Comparison of ENCODE assay signal across 10 cellular contexts in the genomic region with DNA sequence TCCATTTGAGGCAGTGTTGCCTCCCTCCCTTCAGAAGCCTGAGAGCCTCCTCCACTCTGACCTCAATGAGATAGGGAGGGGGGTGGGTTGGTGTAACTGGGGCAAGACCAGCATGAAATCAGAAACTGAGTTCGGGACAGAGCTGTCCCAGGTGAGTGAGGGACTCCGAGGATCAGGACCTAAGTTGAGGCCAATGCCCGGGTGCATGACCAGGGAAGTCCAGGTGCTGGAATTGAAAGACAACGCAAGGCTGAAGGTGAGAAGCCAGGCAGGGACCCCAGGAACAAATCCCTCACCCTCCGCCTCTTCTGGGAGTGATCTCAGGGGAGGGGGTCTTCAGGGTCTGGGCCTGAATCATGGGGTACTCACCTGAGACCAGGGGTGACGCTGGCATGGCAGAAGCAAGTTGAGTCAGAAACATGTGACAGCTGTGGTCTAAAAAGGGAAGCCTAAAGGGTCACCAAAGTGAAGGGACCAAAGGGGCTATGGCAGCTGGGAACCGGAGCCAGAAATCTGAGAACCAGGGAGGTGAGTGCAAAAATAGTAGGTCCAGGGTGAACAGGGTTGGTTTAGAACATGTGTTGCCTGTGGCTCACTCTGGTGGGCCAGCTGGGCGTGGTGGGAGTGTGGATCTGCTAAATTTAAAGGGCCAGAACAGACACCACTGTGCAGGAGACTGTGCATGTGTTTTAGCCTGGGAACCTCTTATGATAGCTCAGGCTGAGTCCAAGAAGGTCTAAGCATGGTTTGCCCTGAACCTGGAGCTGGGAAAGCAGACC. TPM values are rescaled to one million over a fixed set of nuclear protein-coding genes. Genes with fewer than 3 reads are reported as not detected.
DNase-seq lines count a peak whose midpoint lies in the region; ATAC-seq, FAIRE-seq and TF ChIP-seq lines count a peak whose summit lies in the region.
"Had no signal": no experiment of that assay in that cellular context is flagged by ENCODE, and none has a peak within 500 bp of the region (broad histone marks: within the 10 kb centered on the region; RNA-seq: fewer than 3 reads in every experiment).

No MANE protein-coding gene starts in this region.

- H3K4me1 Mint-ChIP-seq in activated CD4-positive, alpha-beta T cell treated with anti-CD3 and anti-CD28 coated beads for 36 hours: peaks cover 29% of the 10 kb centered on the region
- H3K4me1 Mint-ChIP-seq in activated CD4-positive, alpha-beta T cell treated with anti-CD3 and anti-CD28 coated beads, Interleukin-2, amount 10 ng/mL, durations not matched to agents 7 days and 5 days: peaks cover 16% of the 10 kb centered on the region

- intact Hi-C loops in activated CD4-positive, alpha-beta T cell treated with anti-CD3 and anti-CD28 coated beads for 36 hours (cut with DNase I, micrococcal nuclease): loop anchor here (2.0 kb wide), 2 partner anchors 32 to 40 kb away; partner anchors contain the start of gene ZBED5 (in 1 of the 2)
- intact Hi-C loops in GM12878 (cut with micrococcal nuclease; ENCODE audit: unreplicated experiment) (no loop called here), HepG2 (cut with micrococcal nuclease; ENCODE audit: unreplicated experiment) (no loop called here), transverse colon (cut with DNase I; ENCODE audit: low total_unique reads) (no loop called here)

- in situ Hi-C loops in GM12878 (cut with MboI) (no loop called here), HepG2 (cut with HindIII; ENCODE audit: extremely low pct_ligation_motif_present, low pct_unique_long_range_greater_than_20kb) (no loop called here), transverse colon (cut with MboI; ENCODE audit: low pct_ligation_motif_present in 1 of 4, low pct_unique_long_range_greater_than_20kb in 1 of 4, low sequenced_read_pairs in 3 of 4) (no loop called here)

- FAIRE-seq in GM12878 (lab: Jason Lieb, UNC) (no peak), HepG2 (lab: Jason Lieb, UNC) (no peak)
- FAIRE-seq: GM12891 had no signal

- no peak for TF ChIP-seq CTCF in GM12878 (IDR thresholded peaks at IDR 0.05 in 2 of 3, conservative IDR thresholded peaks at IDR 0.05 in 1 of 3; ENCODE audit: control insufficient read depth in 2 of 3, extremely low read depth in 1 of 3, insufficient read depth in 1 of 3, low read depth in 3 of 3, low read length in 3 of 3)
- no peak for TF ChIP-seq CTCF in HepG2 (CRISPR knock-in tag; IDR thresholded peaks at IDR 0.05)
- no peak for TF ChIP-seq CTCF in transverse colon (IDR thresholded peaks at IDR 0.05)

- no peaks in the 10 kb centered on the region for H3K79me2 ChIP-seq in GM12878 (ENCODE audit: control insufficient read depth, insufficient read depth, low read length)
- H3K79me2 ChIP-seq in HepG2 (ENCODE audit: insufficient read depth, low read length): no peaks in the 10 kb centered on the region

- H3K4me3 ChIP-seq in GM12878: no peak overlapping the region
- H3K4me3 ChIP-seq in HepG2 (replicated peaks in 1 of 3; ENCODE audit: insufficient read depth in 1 of 3, low read depth in 2 of 3, low read length in 3 of 3): peak overlapping the region in 1 of 3 experiments; percentile 45; a peak in 1 of 6 replicates
- H3K4me3 ChIP-seq in transverse colon: no peak overlapping the region

- CTCF ChIA-PET in activated CD4-positive, alpha-beta T cell treated with anti-CD3 and anti-CD28 coated beads for 36 hours (lab: Charles Lee): interaction anchor here (0.6 to 2.9 kb wide), 6 partner anchors 23 to 106 kb away, joined by 3 to 8 read pairs (median 3); partner anchors contain the start of gene EIF4G2
- CTCF ChIA-PET in activated CD4-positive, alpha-beta T cell treated with anti-CD3 and anti-CD28 coated beads, Interleukin-2, amount 10 ng/mL, durations not matched to agents 7 days and 5 days (lab: Charles Lee): interaction anchor here (0.6 to 2.5 kb wide), 5 partner anchors 20 to 387 kb away, joined by 4 to 13 read pairs (median 4); no protein-coding TSS in a partner anchor
- CTCF ChIA-PET in GM12878 (lab: Yijun Ruan, JAX) (interaction anchor here (1.1 to 1.7 kb wide), 3 partner anchors 28 to 106 kb away, joined by 3 to 4 read pairs (median 3); no protein-coding TSS in a partner anchor), HepG2 (lab: Yijun Ruan, JAX; ENCODE audit: low intra/inter-chr PET ratio, low total read pairs) (no interaction called here)

- no peak overlapping the region for H3K4me3 Mint-ChIP-seq in activated CD4-positive, alpha-beta T cell treated with anti-CD3 and anti-CD28 coated beads for 36 hours
- no peak overlapping the region for H3K4me3 Mint-ChIP-seq in activated CD4-positive, alpha-beta T cell treated with anti-CD3 and anti-CD28 coated beads, Interleukin-2, amount 10 ng/mL, durations not matched to agents 7 days and 5 days

- H3K27me3 ChIP-seq in GM12878 (replicated peaks in 1 of 2; ENCODE audit: control insufficient read depth in 2 of 2, insufficient read depth in 2 of 2, low read length in 1 of 2) (no peaks in the 10 kb centered on the region), HepG2 (ENCODE audit: control insufficient read depth in 1 of 2, insufficient read depth in 2 of 2, low read length in 2 of 2) (no peaks in the 10 kb centered on the region), transverse colon (no peaks in the 10 kb centered on the region)

- H3K9me3 Mint-ChIP-seq in activated CD4-positive, alpha-beta T cell treated with anti-CD3 and anti-CD28 coated beads for 36 hours (ENCODE audit: low read depth): no peaks in the 10 kb centered on the region
- no peaks in the 10 kb centered on the region for H3K9me3 Mint-ChIP-seq in activated CD4-positive, alpha-beta T cell treated with anti-CD3 and anti-CD28 coated beads, Interleukin-2, amount 10 ng/mL, durations not matched to agents 7 days and 5 days

- WGBS in GM12878 (ENCODE audit: insufficient coverage, insufficient replicate concordance, low lambda C conversion rate, missing lambda C conversion rate): 55% methylated on average over 8 of the region's 8 CpGs
- WGBS in HepG2 (ENCODE audit: low lambda C conversion rate): 70% methylated on average over 8 of the region's 8 CpGs
- 80 to 94% methylated on average over 2 to 8 of the region's 8 CpGs for WGBS in transverse colon (ENCODE audit: low coverage in 1 of 2), 2 donors

- no peak for TF ChIP-seq RAD21 in GM12878 (IDR thresholded peaks at IDR 0.05; ENCODE audit: insufficient read depth, low read depth, low read length)
- no peak for TF ChIP-seq RAD21 in HepG2 (CRISPR knock-in tag; IDR thresholded peaks at IDR 0.05)

- RAD21 ChIA-PET in GM12878 (lab: Charles Lee; ENCODE audit: unreplicated experiment): interaction anchor here (0.6 to 1.8 kb wide), 2 partner anchors 88 to 90 kb away, joined by 4 to 5 read pairs; partner anchors contain the start of gene EIF4G2

- no peak overlapping the region for H2AFZ ChIP-seq in GM12878 (ENCODE audit: control insufficient read depth, low read depth, low read length)
- H2AFZ ChIP-seq in HepG2 (ENCODE audit: low read length): no peak overlapping the region

- H3K27ac ChIP-seq in GM12878 (ENCODE audit: control insufficient read depth, insufficient read depth): no peak overlapping the region
- no peak overlapping the region for H3K27ac ChIP-seq in HepG2 (ENCODE audit: extremely low read length, insufficient read depth, low read length)
- H3K27ac ChIP-seq in transverse colon: peak overlapping the region; percentile 87 to 96 (median 90)

- H3K36me3 ChIP-seq in GM12878 (ENCODE audit: control insufficient read depth in 2 of 2, insufficient read depth in 2 of 2, low read length in 1 of 2) (no peaks in the 10 kb centered on the region), HepG2 (replicated peaks in 1 of 2; ENCODE audit: control insufficient read depth in 1 of 2, insufficient read depth in 2 of 2, low read length in 2 of 2) (no peaks in the 10 kb centered on the region), transverse colon (no peaks in the 10 kb centered on the region)

- H3K27ac Mint-ChIP-seq in activated CD4-positive, alpha-beta T cell treated with anti-CD3 and anti-CD28 coated beads for 36 hours: peak overlapping the region; percentile 91
- H3K27ac Mint-ChIP-seq in activated CD4-positive, alpha-beta T cell treated with anti-CD3 and anti-CD28 coated beads, Interleukin-2, amount 10 ng/mL, durations not matched to agents 7 days and 5 days: no peak overlapping the region

- H3K4me2 ChIP-seq in GM12878 (ENCODE audit: control insufficient read depth, insufficient read depth) (no peak overlapping the region), HepG2 (ENCODE audit: low read depth, low read length) (peak overlapping the region; percentile 57; the same call in 1 of the 2 replicates)

- SMC1A ChIA-PET in GM12878 (lab: Charles Lee; ENCODE audit: uncharacterized antibody, unreplicated experiment): interaction anchor here (0.6 to 1.5 kb wide), 5 partner anchors 13 to 106 kb away, joined by 3 to 4 read pairs (median 3); no protein-coding TSS in a partner anchor

- ATAC-seq in activated CD4-positive, alpha-beta T cell treated with anti-CD3 and anti-CD28 coated beads for 36 hours: no peak
- peak; percentile 46 for ATAC-seq in GM12878
- ATAC-seq in HepG2: no peak
- ATAC-seq in GM21717 (IDR thresholded peaks at IDR 0.05; ENCODE audit: unreplicated experiment): no peak

- no peak for DNase-seq in activated CD4-positive, alpha-beta T cell treated with anti-CD3 and anti-CD28 coated beads for 36 hours
- no peak for DNase-seq in activated CD4-positive, alpha-beta T cell treated with anti-CD3 and anti-CD28 coated beads, Interleukin-2, amount 10 ng/mL, durations not matched to agents 7 days and 5 days
- no peak for DNase-seq in GM12878 (ENCODE audit: low read depth, low spot score)
- no peak for DNase-seq in HepG2 (ENCODE audit: low spot score)
- DNase-seq in transverse colon: no peak
- no peak for DNase-seq in SW480 (ENCODE audit: low spot score)
- DNase-seq in stimulated activated CD4-positive, alpha-beta T cell treated with anti-CD3 and anti-CD28 coated beads, Interleukin-12 subunit alpha, Interleukin-12 subunit beta, amount 100 ng/mL, for 4 hours: no peak
- DNase-seq: occipital lobe had no signal

- H3K9me3 ChIP-seq in GM12878 (replicated peaks; ENCODE audit: control insufficient read depth, insufficient read depth, low read length) (no peaks in the 10 kb centered on the region), HepG2 (ENCODE audit: low read length) (no peaks in the 10 kb centered on the region), transverse colon (no peaks in the 10 kb centered on the region)

- H3K27me3 Mint-ChIP-seq in activated CD4-positive, alpha-beta T cell treated with anti-CD3 and anti-CD28 coated beads for 36 hours: peaks cover 5% of the 10 kb centered on the region
- no peaks in the 10 kb centered on the region for H3K27me3 Mint-ChIP-seq in activated CD4-positive, alpha-beta T cell treated with anti-CD3 and anti-CD28 coated beads, Interleukin-2, amount 10 ng/mL, durations not matched to agents 7 days and 5 days

- POLR2A ChIA-PET in activated CD4-positive, alpha-beta T cell treated with anti-CD3 and anti-CD28 coated beads for 36 hours (lab: Charles Lee): interaction anchor here (0.6 to 2.1 kb wide), 4 partner anchors 40 to 103 kb away, joined by 4 to 21 read pairs (median 6); partner anchors contain the start of genes EIF4G2 and ZBED5
- POLR2A ChIA-PET in activated CD4-positive, alpha-beta T cell treated with anti-CD3 and anti-CD28 coated beads, Interleukin-2, amount 10 ng/mL, durations not matched to agents 7 days and 5 days (lab: Charles Lee): no interaction called here
- POLR2A ChIA-PET in GM12878 (lab: Charles Lee): interaction anchor here (2.3 kb wide), 1 partner anchor 41 kb away, joined by 11 read pairs; the partner anchor contains the start of gene ZBED5
- POLR2A ChIA-PET in HepG2 (lab: Yijun Ruan, JAX): interaction anchor here (1.0 to 3.6 kb wide), 4 partner anchors 20 to 90 kb away, joined by 3 to 29 read pairs (median 8); partner anchors contain the start of genes EIF4G2 and ZBED5

- H4K20me1 ChIP-seq in GM12878 (ENCODE audit: control insufficient read depth, insufficient read depth) (no peaks in the 10 kb centered on the region), HepG2 (ENCODE audit: insufficient read depth, low read length) (no peaks in the 10 kb centered on the region)

- no peaks in the 10 kb centered on the region; the same call in 1 of the 2 replicates for H3K4me1 ChIP-seq in GM12878 (ENCODE audit: control insufficient read depth, insufficient read depth, low read length)
- peaks cover 23% of the 10 kb centered on the region for H3K4me1 ChIP-seq in HepG2 (ENCODE audit: insufficient read depth, low read length)
- H3K4me1 ChIP-seq in transverse colon: peaks cover 25 to 47% (median 40%) of the 10 kb centered on the region in 4 donors

- TF ChIP-seq EP300 in GM12878 (IDR thresholded peaks at IDR 0.05; ENCODE audit: borderline replicate concordance in 1 of 2, control insufficient read depth in 1 of 2, low read depth in 2 of 2, low read length in 2 of 2) (no peak), HepG2 (IDR thresholded peaks at IDR 0.05; ENCODE audit: low read depth in 2 of 2, low read length in 2 of 2) (no peak), HepG2 (CRISPR knock-in tag; IDR thresholded peaks at IDR 0.05; ENCODE audit: borderline replicate concordance) (no peak), transverse colon (IDR thresholded peaks at IDR 0.05; ENCODE audit: low read depth) (no peak)

- H3K9ac ChIP-seq in GM12878 (ENCODE audit: control insufficient read depth, insufficient read depth, low read length) (no peak overlapping the region), HepG2 (ENCODE audit: insufficient read depth, low read depth, low read length) (no peak overlapping the region)

- H3K36me3 Mint-ChIP-seq in activated CD4-positive, alpha-beta T cell treated with anti-CD3 and anti-CD28 coated beads for 36 hours (ENCODE audit: low read depth): no peaks in the 10 kb centered on the region
- no peaks in the 10 kb centered on the region for H3K36me3 Mint-ChIP-seq in activated CD4-positive, alpha-beta T cell treated with anti-CD3 and anti-CD28 coated beads, Interleukin-2, amount 10 ng/mL, durations not matched to agents 7 days and 5 days (ENCODE audit: low read depth)

- no peak for TF ChIP-seq POLR2A in GM12878 (IDR thresholded peaks at IDR 0.05; ENCODE audit: low read depth, low read length)
- no peak for TF ChIP-seq POLR2A in HepG2 (IDR thresholded peaks at IDR 0.05; ENCODE audit: insufficient read depth in 1 of 2, low read depth in 2 of 2, low read length in 2 of 2)
- no peak for TF ChIP-seq POLR2A in transverse colon (IDR thresholded peaks at IDR 0.05)

- BruUV-seq in GM12878 (replicated peaks; lab: Mats Ljungman, UMichigan): no TSS peak
- no TSS peak for BruUV-seq in HepG2 (replicated peaks; lab: Mats Ljungman, UMichigan)

RNA-seq across cellular contexts. Expression of gene ZBED5, which starts 41.1 kb away (rescaled TPM):
- total RNA-seq in activated CD4-positive, alpha-beta T cell treated with anti-CD3 and anti-CD28 coated beads for 36 hours: 10 to 100 TPM; 34.1 to 44.3 TPM
- 10 to 100 TPM; 57.1 to 57.5 TPM for total RNA-seq in activated CD4-positive, alpha-beta T cell treated with anti-CD3 and anti-CD28 coated beads, Interleukin-2, amount 10 ng/mL, durations not matched to agents 7 days and 5 days
- total RNA-seq in GM12878 (2013; cell fraction: nucleolus; rRNA removed): 77.1 and 90.7 TPM in 2 replicates
- total RNA-seq in GM12878 (2014; rRNA removed) (35.0 and 35.8 TPM in 2 replicates), GM12878 (2014; rRNA removed; fragmentation: Illumina TruSeq; extraction: Trizol) (35.3 and 35.9 TPM in 2 replicates), GM12878 (2021) (42.2 and 42.8 TPM in 2 replicates), HepG2 (2016; rRNA removed; fragmentation: Illumina TruSeq; extraction: Trizol) (11.7 and 18.2 TPM in 2 replicates), transverse colon (10 to 100 TPM; 13.7 to 38.4 (median 29.7) TPM)
- 13.7 TPM for polyA plus RNA-seq in GM12878 (2011; ENCODE audit: low read depth)
- polyA plus RNA-seq in GM12878 (2011; rRNA removed) (86.8 and 113 TPM in 2 replicates), GM12878 (2014; fragmentation: Illumina TruSeq; extraction: Trizol) (39.3 and 51.6 TPM in 2 replicates), GM12878 (2014; fragmentation: Nextera tagmentation; extraction: Ambion mirVana) (10 to 100 TPM; 27.3 to 29.4 TPM), GM12878 (2014; rRNA removed) (27.4 and 34.4 TPM in 2 replicates), GM12878 (2016; fragmentation: Nextera tagmentation; extraction: Ambion mirVana) (10 to 100 TPM; 40.2 to 45.8 TPM), HepG2 (2011; rRNA removed) (30.4 and 38.6 TPM in 2 replicates)
- polyA plus RNA-seq in GM12878 (2011; cell fraction: cytosol; rRNA removed): 28.1 and 37.7 TPM in 2 replicates
- 57.0 and 82.2 TPM in 2 replicates for polyA plus RNA-seq in GM12878 (2011; cell fraction: nucleus; rRNA removed)
- 18.9 and 25.7 TPM in 2 replicates for polyA plus RNA-seq in GM12878 (2012)
- 69.0 and 135 TPM in 2 replicates for polyA minus RNA-seq in GM12878 (2011; rRNA and poly(A)+ RNA removed)
- 23.0 TPM in 2 replicates for polyA minus RNA-seq in GM12878 (2011; cell fraction: cytosol; rRNA and poly(A)+ RNA removed)
- 55.5 and 76.3 TPM in 2 replicates for polyA minus RNA-seq in GM12878 (2011; cell fraction: nucleus; rRNA and poly(A)+ RNA removed)
- total RNA-seq in HepG2 (2016; cell fraction: cytosol; rRNA removed; fragmentation: Illumina TruSeq; extraction: Trizol; ENCODE audit: low read depth): 2.6 and 3.5 TPM in 2 replicates
- 12.8 and 16.3 TPM in 2 replicates for total RNA-seq in HepG2 (2016; cell fraction: insoluble cytoplasmic fraction; rRNA removed; fragmentation: Illumina TruSeq; extraction: Trizol)
- 7.1 and 8.0 TPM in 2 replicates for total RNA-seq in HepG2 (2016; cell fraction: membrane; rRNA removed; fragmentation: Illumina TruSeq; extraction: Trizol)
- total RNA-seq in HepG2 (2016; cell fraction: nucleus; rRNA removed; fragmentation: Illumina TruSeq; extraction: Trizol): 41.6 and 42.3 TPM in 2 replicates
- 12.1 and 15.9 TPM in 2 replicates for polyA plus RNA-seq in HepG2 (2011; cell fraction: cytosol; rRNA removed)
- polyA plus RNA-seq in HepG2 (2011; cell fraction: nucleus; rRNA removed): 32.3 and 43.5 TPM in 2 replicates
- 13.2 and 15.8 TPM in 2 replicates for polyA plus RNA-seq in HepG2 (2012)
- 0.96 and 1.2 TPM in 2 replicates for polyA plus RNA-seq in HepG2 (2016; cell fraction: cytosol; fragmentation: Illumina TruSeq; extraction: Trizol; ENCODE audit: low read depth)
- polyA plus RNA-seq in HepG2 (2016; cell fraction: insoluble cytoplasmic fraction; fragmentation: Illumina TruSeq; extraction: Trizol; ENCODE audit: low read depth): 14.0 and 15.2 TPM in 2 replicates
- polyA plus RNA-seq in HepG2 (2016; cell fraction: membrane; fragmentation: Illumina TruSeq; extraction: Trizol; ENCODE audit: low read depth): 2.6 and 3.1 TPM in 2 replicates
- polyA plus RNA-seq in HepG2 (2016; cell fraction: nucleus; fragmentation: Illumina TruSeq; extraction: Trizol; ENCODE audit: insufficient read depth, low read depth): 70.9 and 72.1 TPM in 2 replicates
- polyA minus RNA-seq in HepG2 (2011; rRNA and poly(A)+ RNA removed; ENCODE audit: low replicate concordance): 122 and 258 TPM in 2 replicates
- 15.7 and 19.7 TPM in 2 replicates for polyA minus RNA-seq in HepG2 (2011; cell fraction: cytosol; rRNA and poly(A)+ RNA removed)
- polyA minus RNA-seq in HepG2 (2011; cell fraction: nucleus; rRNA and poly(A)+ RNA removed): 88.1 and 103 TPM in 2 replicates

Comparison
In these comparisons a context has a peak if more than half of its experiments do, and no peak if none do; other contexts are left out.
1. H3K27ac ChIP-seq: peak in transverse colon (4 of 4); none in GM12878 (single experiment) and HepG2 (single experiment).
2. intact Hi-C loops: an anchor here in activated CD4-positive, alpha-beta T cell treated with anti-CD3 and anti-CD28 coated beads for 36 hours (2.0 kb wide); none called in GM12878, HepG2 and transverse colon.